1 cellular context compared by ENCODE assay signal in genomic region chrX:120286733-120287512, GRCh38.
TF ChIP-seq lines count a peak whose summit lies in the region.

No MANE protein-coding gene starts in this region.

TF ChIP-seq in HepG2, 621 proteins besides CTCF, POLR2A, EP300 and RAD21 (continues in another document):
- no peak for TF ChIP-seq ZSCAN12 (CRISPR knock-in tag; IDR thresholded peaks at IDR 0.05)
- TF ChIP-seq ZFX (CRISPR knock-in tag; IDR thresholded peaks at IDR 0.05; ENCODE audit: low read depth), result peak; percentile 78
- TF ChIP-seq MEIS2 (CRISPR knock-in tag; IDR thresholded peaks at IDR 0.05), result 0 out of 2 replicates have a peak, but pooled peaks have one; percentile 25
- peak; percentile 59; the same call in 1 of the 2 replicates for TF ChIP-seq CBFB (CRISPR knock-in tag; IDR thresholded peaks at IDR 0.05)
- no peak for TF ChIP-seq TOPORS (CRISPR knock-in tag; IDR thresholded peaks at IDR 0.05)
- TF ChIP-seq TFAP4 (IDR thresholded peaks at IDR 0.05; ENCODE audit: borderline replicate concordance, low read depth), result peak; percentile 67; the same call in 1 of the 2 replicates
- no peak for TF ChIP-seq HINFP (CRISPR knock-in tag; IDR thresholded peaks at IDR 0.05; ENCODE audit: low read depth)
- peak; percentile 41; the same call in 1 of the 2 replicates for TF ChIP-seq SOX13 (IDR thresholded peaks at IDR 0.05)
- TF ChIP-seq SOX13 (CRISPR knock-in tag; conservative IDR thresholded peaks at IDR 0.05 in 1 of 2, IDR thresholded peaks at IDR 0.05 in 1 of 2), result peak in 1 of 2 experiments; percentile 80; a peak in 2 of 4 replicates
- TF ChIP-seq ZNF331 (CRISPR knock-in tag; IDR thresholded peaks at IDR 0.05), result peak; percentile 38; the same call in 1 of the 2 replicates
- TF ChIP-seq ZNF264 (CRISPR knock-in tag; IDR thresholded peaks at IDR 0.05), result no peak
- peak; percentile 78; the same call in 1 of the 2 replicates for TF ChIP-seq RXRA (CRISPR knock-in tag; IDR thresholded peaks at IDR 0.05)
- no peak for TF ChIP-seq CCAR2 (optimal IDR thresholded peaks at IDR 0.05; ENCODE audit: low read depth, low read length)
- peak; percentile 45; the same call in 1 of the 2 replicates for TF ChIP-seq GATAD2A (CRISPR knock-in tag; IDR thresholded peaks at IDR 0.05)
- no peak for TF ChIP-seq HOXA9 (CRISPR knock-in tag; IDR thresholded peaks at IDR 0.05; ENCODE audit: borderline replicate concordance)
- TF ChIP-seq ZNF891 (CRISPR knock-in tag; IDR thresholded peaks at IDR 0.05), result no peak
- no peak for TF ChIP-seq ZNF44 (CRISPR knock-in tag; IDR thresholded peaks at IDR 0.05)
- TF ChIP-seq CHD2 (IDR thresholded peaks at IDR 0.05; ENCODE audit: low read depth, low read length), result no peak
- TF ChIP-seq SALL1 (CRISPR knock-in tag; IDR thresholded peaks at IDR 0.05), result peak; percentile 80
- no peak for TF ChIP-seq JUNB (CRISPR knock-in tag; IDR thresholded peaks at IDR 0.05; ENCODE audit: borderline replicate concordance)
- TF ChIP-seq ATF6 (CRISPR knock-in tag; conservative IDR thresholded peaks at IDR 0.05), result no peak
- peak; percentile 50; the same call in 1 of the 2 replicates for TF ChIP-seq PATZ1 (CRISPR knock-in tag; IDR thresholded peaks at IDR 0.05)
- TF ChIP-seq YEATS4 (CRISPR knock-in tag; IDR thresholded peaks at IDR 0.05; ENCODE audit: borderline replicate concordance), result peak; percentile 53; the same call in 1 of the 2 replicates
- peak; percentile 56; the same call in 1 of the 2 replicates for TF ChIP-seq SOX5 (CRISPR knock-in tag; IDR thresholded peaks at IDR 0.05; ENCODE audit: borderline replicate concordance)
- TF ChIP-seq ISL2 (CRISPR knock-in tag; IDR thresholded peaks at IDR 0.05), result peak; percentile 80; the same call in 1 of the 2 replicates
- TF ChIP-seq ZBTB34 (CRISPR knock-in tag; IDR thresholded peaks at IDR 0.05), result no peak
- peak; percentile 53; the same call in 1 of the 2 replicates for TF ChIP-seq HNF4G (IDR thresholded peaks at IDR 0.05; ENCODE audit: borderline replicate concordance, low read depth, low read length)
- no peak for TF ChIP-seq HNF4G (CRISPR knock-in tag; IDR thresholded peaks at IDR 0.05; ENCODE audit: borderline replicate concordance, low read depth)
- no peak for TF ChIP-seq POLR2AphosphoS5 (IDR thresholded peaks at IDR 0.05; ENCODE audit: low read depth, low read length)
- 0 out of 2 replicates have a peak, but pooled peaks have one; percentile 38 for TF ChIP-seq NFIC (IDR thresholded peaks at IDR 0.05; ENCODE audit: low read length)
- TF ChIP-seq RFXANK (CRISPR knock-in tag; IDR thresholded peaks at IDR 0.05), result no peak
- 0 out of 2 replicates have a peak, but pooled peaks have one; percentile 22 for TF ChIP-seq ATF2 (CRISPR knock-in tag; IDR thresholded peaks at IDR 0.05)
- TF ChIP-seq ZNF687 (CRISPR knock-in tag; IDR thresholded peaks at IDR 0.05), result peak; percentile 37; the same call in 1 of the 2 replicates
- no peak for TF ChIP-seq USF2 (IDR thresholded peaks at IDR 0.05; ENCODE audit: low read depth, low read length)
- no peak for TF ChIP-seq USF2 (CRISPR knock-in tag; IDR thresholded peaks at IDR 0.05; ENCODE audit: borderline replicate concordance)
- TF ChIP-seq STAT6 (CRISPR knock-in tag; IDR thresholded peaks at IDR 0.05; ENCODE audit: borderline replicate concordance), result no peak
- TF ChIP-seq MAX (IDR thresholded peaks at IDR 0.05), result 0 out of 2 replicates have a peak, but pooled peaks have one; percentile 42
- no peak for TF ChIP-seq SIN3B (IDR thresholded peaks at IDR 0.05; ENCODE audit: low read length)
- TF ChIP-seq ZNF292 (CRISPR knock-in tag; IDR thresholded peaks at IDR 0.05; ENCODE audit: borderline replicate concordance, low read depth), result 0 out of 2 replicates have a peak, but pooled peaks have one; percentile 26
- TF ChIP-seq ZNF3 (CRISPR knock-in tag; IDR thresholded peaks at IDR 0.05), result no peak
- TF ChIP-seq ZNF576 (CRISPR knock-in tag; IDR thresholded peaks at IDR 0.05), result no peak
- no peak for TF ChIP-seq CAMTA2 (CRISPR knock-in tag; IDR thresholded peaks at IDR 0.05; ENCODE audit: borderline replicate concordance)
- no peak for TF ChIP-seq SNAPC2 (CRISPR knock-in tag; IDR thresholded peaks at IDR 0.05)
- TF ChIP-seq ZNF772 (CRISPR knock-in tag; IDR thresholded peaks at IDR 0.05), result no peak
- peak; percentile 95 for TF ChIP-seq NR2F2 (IDR thresholded peaks at IDR 0.05; ENCODE audit: borderline replicate concordance, low read depth)
